22 cellular contexts compared by ENCODE assay signal in the genomic region with DNA sequence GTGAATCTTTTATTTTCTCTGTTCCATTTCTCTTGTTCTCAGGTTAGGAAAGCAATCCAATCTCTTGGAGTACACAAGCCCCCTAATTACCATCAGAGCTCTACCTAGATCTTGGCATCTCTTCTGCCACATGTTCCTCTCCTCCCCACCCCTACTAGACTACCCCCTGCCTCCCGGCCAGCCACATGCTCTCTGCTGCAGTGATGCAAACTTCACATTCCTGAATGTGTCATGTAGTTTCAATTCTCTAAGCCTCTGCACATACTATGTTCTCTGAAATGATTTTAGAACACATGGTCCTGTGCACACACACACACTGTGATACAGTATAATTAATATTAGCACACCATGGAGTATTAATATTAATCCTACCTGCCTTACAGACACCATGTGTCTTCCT.
DNase-seq lines count a peak whose midpoint lies in the region; ATAC-seq and TF ChIP-seq lines count a peak whose summit lies in the region.
"Had no signal": no experiment of that assay in that cellular context is flagged by ENCODE, and none has a peak within 500 bp of the region (broad histone marks: within the 10 kb centered on the region; RNA-seq: fewer than 3 reads in every experiment).

No MANE protein-coding gene starts in this region.

- no peaks in the 10 kb centered on the region for H3K79me2 ChIP-seq in Karpas-422 (ENCODE audit: low read length)

- no peaks in the 10 kb centered on the region for H3K9me2 ChIP-seq in Karpas-422 (replicated peaks; ENCODE audit: insufficient read depth, low read length)

- H3K27me3 ChIP-seq in Karpas-422 (ENCODE audit: low read length) = no peaks in the 10 kb centered on the region
- H3K27me3 ChIP-seq: BLaER1 treated with 17β-estradiol and CSF1 and Interleukin-3, amounts not matched to agents 10 nM and 100 nM; dorsolateral prefrontal cortex; MG63; pancreas had no signal

- no peaks in the 10 kb centered on the region for H3K9me3 ChIP-seq in Karpas-422 (ENCODE audit: low read length)
- H3K9me3 ChIP-seq: A549, MG63, mucosa of descending colon, pancreas had no signal

- no peaks in the 10 kb centered on the region for H3K36me3 ChIP-seq in Karpas-422 (ENCODE audit: insufficient read depth, low read length)
- H3K36me3 ChIP-seq: BLaER1 treated with 17β-estradiol and CSF1 and Interleukin-3, amounts not matched to agents 10 nM and 100 nM; MG63; pancreas; WERI-Rb-1 had no signal

- no peaks in the 10 kb centered on the region for H4K20me1 ChIP-seq in Karpas-422 (ENCODE audit: insufficient read depth, low read depth, low read length)
- H4K20me1 ChIP-seq: BLaER1 treated with 17β-estradiol and CSF1 and Interleukin-3, amounts not matched to agents 10 nM and 100 nM had no signal

- no peak overlapping the region for H2AFZ ChIP-seq in Karpas-422 (ENCODE audit: low read length)

- TF ChIP-seq CTCF in AG10803 (conservative IDR thresholded peaks at IDR 0.05; ENCODE audit: low read length) = no peak
- no peak for TF ChIP-seq CTCF in cardiac fibroblast (IDR thresholded peaks at IDR 0.05; ENCODE audit: low read depth, low read length)
- TF ChIP-seq CTCF in foreskin fibroblast (IDR thresholded peaks at IDR 0.05; ENCODE audit: low read depth, low read length) = no peak

- no peak overlapping the region for H3K27ac ChIP-seq in Karpas-422 (ENCODE audit: low read length)
- H3K27ac ChIP-seq: A549; BLaER1 treated with 17β-estradiol and CSF1 and Interleukin-3, amounts not matched to agents 10 nM and 100 nM; dorsolateral prefrontal cortex; pancreas; WERI-Rb-1 had no signal

- no peak for ATAC-seq in GM18870 (IDR thresholded peaks at IDR 0.05; ENCODE audit: unreplicated experiment)
- ATAC-seq: A549; activated T-cell treated with anti-CD3 and anti-CD28 coated beads, Interleukin-2, amount 50 U/mL, for 72 hours; mucosa of descending colon; pancreas; stimulated activated memory B cell treated with anti-CD40 and anti-IgM and Interleukin-4, amounts not matched to agents 10 μg/mL and 1 μg/mL and 100 μg/mL, for 72 hours had no signal

- H3K4me2 ChIP-seq in Karpas-422 (ENCODE audit: low read depth, low read length, poor library complexity, severe bottlenecking) = no peak overlapping the region
- H3K4me2 ChIP-seq: A549 had no signal

- H3K9ac ChIP-seq in Karpas-422 (ENCODE audit: low read length) = no peak overlapping the region
- H3K9ac ChIP-seq: BLaER1 treated with 17β-estradiol and CSF1 and Interleukin-3, amounts not matched to agents 10 nM and 100 nM had no signal

- H3K4me3 ChIP-seq in AG10803 (ENCODE audit: low read length) = no peak overlapping the region
- H3K4me3 ChIP-seq in cardiac fibroblast (replicated peaks in 1 of 2; ENCODE audit: low read depth in 2 of 2, low read length in 2 of 2) = no peak overlapping the region
- no peak overlapping the region for H3K4me3 ChIP-seq in foreskin fibroblast (ENCODE audit: low read depth in 1 of 2, low read length in 2 of 2)
- H3K4me3 ChIP-seq in Karpas-422 (ENCODE audit: low read length) = no peak overlapping the region
- H3K4me3 ChIP-seq: A549; BLaER1 treated with 17β-estradiol and CSF1 and Interleukin-3, amounts not matched to agents 10 nM and 100 nM; dorsolateral prefrontal cortex; lung; MG63; mucosa of descending colon; pancreas had no signal

- no peaks in the 10 kb centered on the region; the same call in 1 of the 2 replicates for H3K4me1 ChIP-seq in Karpas-422 (ENCODE audit: low read length)
- H3K4me1 ChIP-seq: pancreas had no signal

- DNase-seq in AG10803 (ENCODE audit: low read depth) = peak; percentile 65
- DNase-seq in LHCN-M2 (ENCODE audit: low read depth) = peak; percentile 26
- peak; percentile 46 to 61 for DNase-seq in cardiac fibroblast (ENCODE audit: low read depth in 2 of 2)
- peak; percentile 45 to 64 for DNase-seq in foreskin fibroblast
- no peak for DNase-seq in Karpas-422
- DNase-seq in NCI-H2227 treated with DMSO at 0.1 percent for 48 hours (lab: John Stamatoyannopoulos, UW) = no peak
- no peak for DNase-seq in NCI-H1092 (lab: John Stamatoyannopoulos, UW)
- DNase-seq: activated CD4-positive, alpha-beta T cell treated with anti-CD3 and anti-CD28 coated beads, Interleukin-2, amount 10 ng/mL, durations not matched to agents 7 days and 5 days; activated naive CD4-positive, alpha-beta T cell treated with Interleukin-2 at 50 U/mL for 16 hours; activated T-cell treated with anti-CD3 and anti-CD28 coated beads, Interleukin-2, amount 50 U/mL, for 72 hours; DND-41; dorsolateral prefrontal cortex; MG63; mucosa of descending colon; NCI-H526 treated with DMSO at 0.1 percent for 48 hours; pancreas; WERI-Rb-1 had no signal

Comparison
In these comparisons a context has a peak if more than half of its experiments do, and no peak if none do; other contexts are left out.
1. DNase-seq: peak in AG10803 (single experiment), LHCN-M2 (single experiment), cardiac fibroblast (2 of 2) and foreskin fibroblast (2 of 2); none in Karpas-422 (single experiment), NCI-H2227 treated with DMSO at 0.1 percent for 48 hours (single experiment) and NCI-H1092 (single experiment).